Comparison of ENCODE assay signal across 2 cellular contexts in genomic region chr4:89175611-89176010, GRCh38.
TF ChIP-seq lines count a peak whose summit lies in the region.

No MANE protein-coding gene starts in this region.

TF ChIP-seq in liver, 16 proteins besides CTCF, POLR2A, EP300 and RAD21 (continued from another document):
- no peak for TF ChIP-seq REST (IDR thresholded peaks at IDR 0.05)
- no peak for TF ChIP-seq GABPA (IDR thresholded peaks at IDR 0.05 in 1 of 2, conservative IDR thresholded peaks at IDR 0.05 in 1 of 2)
- TF ChIP-seq FOXA2 (IDR thresholded peaks at IDR 0.05), result no peak
- no peak for TF ChIP-seq FOXA1 (IDR thresholded peaks at IDR 0.05)
- TF ChIP-seq, protein P1, sequence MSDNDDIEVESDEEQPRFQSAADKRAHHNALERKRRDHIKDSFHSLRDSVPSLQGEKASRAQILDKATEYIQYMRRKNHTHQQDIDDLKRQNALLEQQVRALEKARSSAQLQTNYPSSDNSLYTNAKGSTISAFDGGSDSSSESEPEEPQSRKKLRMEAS (IDR thresholded peaks at IDR 0.05), result no peak
- TF ChIP-seq, protein P2, sequence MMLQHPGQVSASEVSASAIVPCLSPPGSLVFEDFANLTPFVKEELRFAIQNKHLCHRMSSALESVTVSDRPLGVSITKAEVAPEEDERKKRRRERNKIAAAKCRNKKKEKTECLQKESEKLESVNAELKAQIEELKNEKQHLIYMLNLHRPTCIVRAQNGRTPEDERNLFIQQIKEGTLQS (IDR thresholded peaks at IDR 0.05), result no peak
- peak; percentile 84 to 88 for TF ChIP-seq HNF4A (conservative IDR thresholded peaks at IDR 0.05)

TF ChIP-seq in HepG2, 621 proteins besides CTCF, POLR2A, EP300 and RAD21 (continued from another document):
- TF ChIP-seq NFRKB (IDR thresholded peaks at IDR 0.05) (no peak), TFDP1 (CRISPR knock-in tag; IDR thresholded peaks at IDR 0.05; ENCODE audit: borderline replicate concordance) (no peak), ATF2 (CRISPR knock-in tag; IDR thresholded peaks at IDR 0.05) (no peak), FOXJ3 (CRISPR knock-in tag; IDR thresholded peaks at IDR 0.05; ENCODE audit: borderline replicate concordance) (no peak), HCFC1 (IDR thresholded peaks at IDR 0.05; ENCODE audit: low read depth, low read length) (no peak), TSC22D2 (CRISPR knock-in tag; IDR thresholded peaks at IDR 0.05; ENCODE audit: borderline replicate concordance) (no peak), MEF2D (CRISPR knock-in tag; IDR thresholded peaks at IDR 0.05) (no peak), CBFB (CRISPR knock-in tag; IDR thresholded peaks at IDR 0.05) (no peak), SP140L (CRISPR knock-in tag; IDR thresholded peaks at IDR 0.05; ENCODE audit: borderline replicate concordance) (no peak)
- TF ChIP-seq, protein P3, sequence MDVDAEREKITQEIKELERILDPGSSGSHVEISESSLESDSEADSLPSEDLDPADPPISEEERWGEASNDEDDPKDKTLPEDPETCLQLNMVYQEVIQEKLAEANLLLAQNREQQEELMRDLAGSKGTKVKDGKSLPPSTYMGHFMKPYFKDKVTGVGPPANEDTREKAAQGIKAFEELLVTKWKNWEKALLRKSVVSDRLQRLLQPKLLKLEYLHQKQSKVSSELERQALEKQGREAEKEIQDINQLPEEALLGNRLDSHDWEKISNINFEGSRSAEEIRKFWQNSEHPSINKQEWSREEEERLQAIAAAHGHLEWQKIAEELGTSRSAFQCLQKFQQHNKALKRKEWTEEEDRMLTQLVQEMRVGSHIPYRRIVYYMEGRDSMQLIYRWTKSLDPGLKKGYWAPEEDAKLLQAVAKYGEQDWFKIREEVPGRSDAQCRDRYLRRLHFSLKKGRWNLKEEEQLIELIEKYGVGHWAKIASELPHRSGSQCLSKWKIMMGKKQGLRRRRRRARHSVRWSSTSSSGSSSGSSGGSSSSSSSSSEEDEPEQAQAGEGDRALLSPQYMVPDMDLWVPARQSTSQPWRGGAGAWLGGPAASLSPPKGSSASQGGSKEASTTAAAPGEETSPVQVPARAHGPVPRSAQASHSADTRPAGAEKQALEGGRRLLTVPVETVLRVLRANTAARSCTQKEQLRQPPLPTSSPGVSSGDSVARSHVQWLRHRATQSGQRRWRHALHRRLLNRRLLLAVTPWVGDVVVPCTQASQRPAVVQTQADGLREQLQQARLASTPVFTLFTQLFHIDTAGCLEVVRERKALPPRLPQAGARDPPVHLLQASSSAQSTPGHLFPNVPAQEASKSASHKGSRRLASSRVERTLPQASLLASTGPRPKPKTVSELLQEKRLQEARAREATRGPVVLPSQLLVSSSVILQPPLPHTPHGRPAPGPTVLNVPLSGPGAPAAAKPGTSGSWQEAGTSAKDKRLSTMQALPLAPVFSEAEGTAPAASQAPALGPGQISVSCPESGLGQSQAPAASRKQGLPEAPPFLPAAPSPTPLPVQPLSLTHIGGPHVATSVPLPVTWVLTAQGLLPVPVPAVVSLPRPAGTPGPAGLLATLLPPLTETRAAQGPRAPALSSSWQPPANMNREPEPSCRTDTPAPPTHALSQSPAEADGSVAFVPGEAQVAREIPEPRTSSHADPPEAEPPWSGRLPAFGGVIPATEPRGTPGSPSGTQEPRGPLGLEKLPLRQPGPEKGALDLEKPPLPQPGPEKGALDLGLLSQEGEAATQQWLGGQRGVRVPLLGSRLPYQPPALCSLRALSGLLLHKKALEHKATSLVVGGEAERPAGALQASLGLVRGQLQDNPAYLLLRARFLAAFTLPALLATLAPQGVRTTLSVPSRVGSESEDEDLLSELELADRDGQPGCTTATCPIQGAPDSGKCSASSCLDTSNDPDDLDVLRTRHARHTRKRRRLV (CRISPR knock-in tag; IDR thresholded peaks at IDR 0.05), result no peak
- TF ChIP-seq, protein P4, sequence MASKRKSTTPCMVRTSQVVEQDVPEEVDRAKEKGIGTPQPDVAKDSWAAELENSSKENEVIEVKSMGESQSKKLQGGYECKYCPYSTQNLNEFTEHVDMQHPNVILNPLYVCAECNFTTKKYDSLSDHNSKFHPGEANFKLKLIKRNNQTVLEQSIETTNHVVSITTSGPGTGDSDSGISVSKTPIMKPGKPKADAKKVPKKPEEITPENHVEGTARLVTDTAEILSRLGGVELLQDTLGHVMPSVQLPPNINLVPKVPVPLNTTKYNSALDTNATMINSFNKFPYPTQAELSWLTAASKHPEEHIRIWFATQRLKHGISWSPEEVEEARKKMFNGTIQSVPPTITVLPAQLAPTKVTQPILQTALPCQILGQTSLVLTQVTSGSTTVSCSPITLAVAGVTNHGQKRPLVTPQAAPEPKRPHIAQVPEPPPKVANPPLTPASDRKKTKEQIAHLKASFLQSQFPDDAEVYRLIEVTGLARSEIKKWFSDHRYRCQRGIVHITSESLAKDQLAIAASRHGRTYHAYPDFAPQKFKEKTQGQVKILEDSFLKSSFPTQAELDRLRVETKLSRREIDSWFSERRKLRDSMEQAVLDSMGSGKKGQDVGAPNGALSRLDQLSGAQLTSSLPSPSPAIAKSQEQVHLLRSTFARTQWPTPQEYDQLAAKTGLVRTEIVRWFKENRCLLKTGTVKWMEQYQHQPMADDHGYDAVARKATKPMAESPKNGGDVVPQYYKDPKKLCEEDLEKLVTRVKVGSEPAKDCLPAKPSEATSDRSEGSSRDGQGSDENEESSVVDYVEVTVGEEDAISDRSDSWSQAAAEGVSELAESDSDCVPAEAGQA (IDR thresholded peaks at IDR 0.05; ENCODE audit: low read depth), result no peak
- TF ChIP-seq, protein P4 (CRISPR knock-in tag; IDR thresholded peaks at IDR 0.05; ENCODE audit: borderline replicate concordance), result no peak
